8 cellular contexts compared by ENCODE assay signal in genomic region chr15:91022075-91022831, GRCh38. TPM values are rescaled to one million over a fixed set of nuclear protein-coding genes. Genes with fewer than 3 reads are reported as not detected.
DNase-seq lines count a peak whose midpoint lies in the region; ATAC-seq and TF ChIP-seq lines count a peak whose summit lies in the region.

TSS of gene VPS33B (minus strand) at chr15:91022594. CDS start at chr15:91022249, 345 bp downstream.

- no peaks in the 10 kb centered on the region for H3F3A ChIP-seq in PC-9 (ENCODE audit: insufficient read depth, low read depth)

- no peak for TF ChIP-seq CTCF in PC-9 (conservative IDR thresholded peaks at IDR 0.05)

- no peaks in the 10 kb centered on the region for H4K20me1 ChIP-seq in PC-9 (ENCODE audit: insufficient read depth)

- ATAC-seq in GM21528 (IDR thresholded peaks at IDR 0.05; ENCODE audit: low FRiP score, unreplicated experiment) (peak; percentile 76), esophagus mucosa (peak; percentile 89)

- in situ Hi-C loops in Caki2 (cut with HindIII; ENCODE audit: low pct_unique_long_range_greater_than_20kb, low sequenced_read_pairs), result no loop called here

- TF ChIP-seq RAD21 in Ishikawa (IDR thresholded peaks at IDR 0.05; ENCODE audit: low read depth), result no peak

- TSS peak; percentile 79 for BruUV-seq in PC-9 (replicated peaks; lab: Mats Ljungman, UMichigan)

- no peak; the same call in 1 of the 2 replicates for TF ChIP-seq EP300 in Ishikawa (IDR thresholded peaks at IDR 0.05; ENCODE audit: borderline replicate concordance)

- peak within 1 kb of the TSS; percentile 99 for H2AFZ ChIP-seq in PC-9

- POLR2A ChIA-PET in PC-9 (lab: Charles Lee; ENCODE audit: unreplicated experiment), result interaction anchor here (0.6 to 0.8 kb wide), 5 partner anchors 12 to 87 kb away, joined by 3 to 5 read pairs (median 3); partner anchors contain the start of gene RCCD1

- H3K27ac ChIP-seq in PC-9, result no peak within 1 kb of the TSS
- peak within 1 kb of the TSS; percentile 80 for H3K27ac ChIP-seq in muscle layer of colon (ENCODE audit: low read depth, low read length)

- H3K9me3 ChIP-seq in PC-9 (ENCODE audit: insufficient read depth, low read depth), result no peaks in the 10 kb centered on the region
- H3K9me3 ChIP-seq in muscle layer of colon (ENCODE audit: low read length), result no peaks in the 10 kb centered on the region

- intact Hi-C loops in PC-9 (cut with micrococcal nuclease; ENCODE audit: unreplicated experiment), result no loop called here

- no peaks in the 10 kb centered on the region for H3K9me2 ChIP-seq in PC-9 (ENCODE audit: insufficient read depth)

- peak within 1 kb of the TSS; percentile 58 for H3K9ac ChIP-seq in muscle layer of colon (ENCODE audit: low read length)

- no peaks in the 10 kb centered on the region for H3K36me3 ChIP-seq in PC-9 (ENCODE audit: low read depth)
- peaks cover 3% of the 10 kb centered on the region for H3K36me3 ChIP-seq in muscle layer of colon (ENCODE audit: insufficient read depth, low read length)

- CTCF ChIA-PET in PC-9 (lab: Charles Lee), result interaction anchor here (0.6 to 1.2 kb wide), 4 partner anchors 11 to 374 kb away, joined by 3 to 5 read pairs (median 4); partner anchors contain the start of gene HDDC3

- peak within 1 kb of the TSS; percentile 96 for H3K4me2 ChIP-seq in PC-9

- DNase-seq in Caki2 (ENCODE audit: low read depth), result peak; percentile 81
- DNase-seq in PC-9, result peak; percentile 71 to 78
- DNase-seq in activated T-cell treated with anti-CD3 and anti-CD28 coated beads, Interleukin-2, amount 50 U/mL, for 1 hour, result peak; percentile 79
- DNase-seq in stimulated activated CD8-positive, alpha-beta memory T cell treated with anti-CD3 and anti-CD28 coated beads, Interleukin-7, amount 100 ng/mL, for 1 hour (ENCODE audit: low read depth in 2 of 2), result peak; percentile 41 to 54

- peaks cover 30% of the 10 kb centered on the region for H3K79me2 ChIP-seq in PC-9 (ENCODE audit: low read depth)

- no peaks in the 10 kb centered on the region for H3K27me3 ChIP-seq in PC-9 (ENCODE audit: insufficient read depth, low read depth)
- H3K27me3 ChIP-seq in muscle layer of colon (ENCODE audit: control insufficient read depth in 1 of 2, insufficient read depth in 2 of 2, low read length in 2 of 2), result no peaks in the 10 kb centered on the region

- H3K4me3 ChIP-seq in PC-9, result peak within 1 kb of the TSS; percentile 90
- peak within 1 kb of the TSS; percentile 95 to 97 for H3K4me3 ChIP-seq in muscle layer of colon (ENCODE audit: low read depth in 1 of 2, low read length in 2 of 2)

- peaks cover 21% of the 10 kb centered on the region for H3K4me1 ChIP-seq in PC-9 (replicated peaks; ENCODE audit: insufficient read depth)
- H3K4me1 ChIP-seq in muscle layer of colon (ENCODE audit: insufficient read depth, low read length), result peaks cover 8% of the 10 kb centered on the region

TF ChIP-seq in Ishikawa, 13 proteins besides CTCF, POLR2A, EP300 and RAD21:
- peak; percentile 75 for TF ChIP-seq TAF1 (IDR thresholded peaks at IDR 0.05; ENCODE audit: low read depth)
- peak; percentile 33; the same call in 1 of the 2 replicates for TF ChIP-seq NFIC (IDR thresholded peaks at IDR 0.05)
- TF ChIP-seq USF1 (IDR thresholded peaks at IDR 0.05), result no peak
- no peak for TF ChIP-seq MAX (IDR thresholded peaks at IDR 0.05)
- TF ChIP-seq CEBPB (IDR thresholded peaks at IDR 0.05), result no peak
- TF ChIP-seq FOXM1 (IDR thresholded peaks at IDR 0.05; ENCODE audit: borderline replicate concordance, low read depth), result no peak; the same call in 1 of the 2 replicates
- peak; percentile 15; the same call in 1 of the 2 replicates for TF ChIP-seq TEAD4 (IDR thresholded peaks at IDR 0.05)
- no peak for TF ChIP-seq REST (IDR thresholded peaks at IDR 0.05; ENCODE audit: low read depth)
- TF ChIP-seq YY1 (IDR thresholded peaks at IDR 0.05; ENCODE audit: low read depth), result peak; percentile 42; the same call in 1 of the 2 replicates
- 0 out of 2 replicates have a peak, but pooled peaks have one; percentile 22 for TF ChIP-seq CREB1 (IDR thresholded peaks at IDR 0.05; ENCODE audit: low read depth)
- TF ChIP-seq EGR1 (IDR thresholded peaks at IDR 0.05), result no peak
- 0 out of 2 replicates have a peak, but pooled peaks have one; percentile 57 for TF ChIP-seq ZBTB7A (IDR thresholded peaks at IDR 0.05; ENCODE audit: low read depth)
- no peak for TF ChIP-seq TCF12 (IDR thresholded peaks at IDR 0.05; ENCODE audit: low read depth)
TF ChIP-seq in Ishikawa: peak in this region for 6.

RNA-seq across cellular contexts. Expression of gene VPS33B, which starts in this region (rescaled TPM):
- 22.4 and 44.7 TPM in 2 replicates for total RNA-seq in Caki2 (2014; rRNA removed; shearing (Covaris generic); ENCODE audit: low replicate concordance)
- total RNA-seq in PC-9 (2021) (12.1 and 13.6 TPM in 2 replicates), esophagus mucosa (13.4 TPM)
